22 cellular contexts compared by ENCODE assay signal in the genomic region with DNA sequence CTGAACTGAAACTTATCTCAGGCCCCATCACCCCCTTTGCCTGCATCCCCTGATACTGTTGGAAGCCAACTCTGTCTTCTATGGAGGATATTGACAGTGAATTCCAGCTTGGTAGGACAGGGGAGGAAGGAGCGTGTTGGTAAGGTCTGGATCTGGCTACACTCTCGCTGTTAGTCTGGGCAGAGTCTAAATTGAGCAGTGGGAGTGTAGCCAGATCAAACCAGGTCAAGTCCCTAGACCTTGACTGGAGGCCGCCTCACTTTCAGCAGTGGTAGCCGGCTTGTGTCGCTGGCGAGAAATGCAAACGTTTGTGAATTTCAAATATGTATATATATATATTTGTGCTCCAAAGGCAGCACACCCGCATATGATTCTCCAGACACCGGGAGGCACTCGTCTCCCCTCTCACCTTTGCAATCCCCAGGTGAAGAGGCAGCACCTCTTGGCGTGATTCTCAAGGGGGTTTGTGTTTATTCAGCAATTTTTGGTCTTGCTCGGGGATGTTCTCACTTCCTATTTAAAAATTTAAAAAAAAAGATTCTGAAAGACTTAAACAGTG. TPM values are rescaled to one million over a fixed set of nuclear protein-coding genes. Genes with fewer than 3 reads are reported as not detected.
DNase-seq lines count a peak whose midpoint lies in the region; ATAC-seq and TF ChIP-seq lines count a peak whose summit lies in the region.
"Had no signal": no experiment of that assay in that cellular context is flagged by ENCODE, and none has a peak within 500 bp of the region (broad histone marks: within the 10 kb centered on the region; RNA-seq: fewer than 3 reads in every experiment).

No MANE protein-coding gene starts in this region.

- ATAC-seq in left cardiac atrium (no peak), right lobe of liver (peak; percentile 83 to 94 (median 90)), GM18502 (IDR thresholded peaks at IDR 0.05; ENCODE audit: poor library complexity, unreplicated experiment) (no peak)

- H3K9me3 ChIP-seq in adrenal gland (replicated peaks in 1 of 3) (no peaks in the 10 kb centered on the region), right lobe of liver (no peaks in the 10 kb centered on the region), prostate gland (no peaks in the 10 kb centered on the region)

- intact Hi-C loops in cardiac septum (cut with DNase I) (no loop called here), left cardiac atrium (cut with DNase I) (loop anchor here in 1 of 2 donors (5.0 kb wide), 1 partner anchor 334 kb away; no protein-coding TSS in a partner anchor), adrenal gland (cut with DNase I) (no loop called here), right lobe of liver (cut with DNase I) (no loop called here), prostate gland (cut with DNase I) (no loop called here)

- H3K4me1 ChIP-seq in adrenal gland (replicated peaks in 1 of 2) (no peaks in the 10 kb centered on the region), right lobe of liver (peaks cover 0 to 16% (median 6%) of the 10 kb centered on the region in 4 donors), prostate gland (replicated peaks) (no peaks in the 10 kb centered on the region)

- H3K27ac ChIP-seq in adrenal gland (no peak overlapping the region), right lobe of liver (peak overlapping the region; percentile 13 to 38 (median 22)), prostate gland (no peak overlapping the region)
- H3K27ac ChIP-seq: HL-60, RWPE1, SK-N-MC had no signal

- no peak for TF ChIP-seq POLR2A in adrenal gland (IDR thresholded peaks at IDR 0.05)
- no peak for TF ChIP-seq POLR2A in right lobe of liver (IDR thresholded peaks at IDR 0.05)
- TF ChIP-seq POLR2A in prostate gland (IDR thresholded peaks at IDR 0.05) = no peak

- H3K27me3 ChIP-seq in adrenal gland (no peaks in the 10 kb centered on the region), right lobe of liver (no peaks in the 10 kb centered on the region), prostate gland (replicated peaks; ENCODE audit: insufficient read depth) (no peaks in the 10 kb centered on the region)

- H3K36me3 ChIP-seq in adrenal gland (replicated peaks in 1 of 2) (no peaks in the 10 kb centered on the region), right lobe of liver (no peaks in the 10 kb centered on the region), prostate gland (no peaks in the 10 kb centered on the region)

- WGBS in adrenal gland, 4 donors = 45 to 51% (median 48%) methylated on average over 12 of the region's 12 CpGs
- 39% methylated on average over 4 of the region's 12 CpGs for WGBS in right lobe of liver (ENCODE audit: insufficient coverage, low coverage, low lambda C conversion rate, missing lambda C conversion rate)
- 90% methylated on average over 12 of the region's 12 CpGs for WGBS in prostate gland

- TF ChIP-seq CTCF in adrenal gland (IDR thresholded peaks at IDR 0.05) (no peak), right lobe of liver (IDR thresholded peaks at IDR 0.05) (no peak), prostate gland (IDR thresholded peaks at IDR 0.05) (no peak)

- DNase-seq in cardiac septum (ENCODE audit: low spot score) (peak; percentile 12), left cardiac atrium (no peak), adrenal gland (peak in 4 of 7 donors; percentile 46 to 63 (median 50)), right lobe of liver (peak in 2 of 3 donors; percentile 44 to 82), prostate gland (ENCODE audit: low spot score) (no peak), NCI-H524 treated with DMSO at 0.1 percent for 48 hours (lab: John Stamatoyannopoulos, UW) (no peak)
- DNase-seq: Calu3; DMS153; DND-41; KBM-7; NCI-H1105 treated with DMSO at 0.1 percent for 48 hours; NCI-H146; NCI-H2029; NCI-H446; NCI-H526; NCI-H82; NK-92 treated with Interleukin-12 subunit alpha and Interleukin-12 subunit beta, amount 100 ng/mL, for 24 hours; SIG-M5 had no signal

- H3K4me3 ChIP-seq in adrenal gland (no peak overlapping the region), right lobe of liver (no peak overlapping the region), prostate gland (no peak overlapping the region)
- H3K4me3 ChIP-seq: SK-N-MC had no signal

RNA-seq across cellular contexts. Expression of a gene that starts 26.7 kb away (rescaled TPM):
- total RNA-seq in cardiac septum (31.2 TPM), left cardiac atrium (10 to 100 TPM; 53.8 to 63.3 TPM), adrenal gland (100 to 1,000 TPM in 3 of 8 donors, 10 to 100 TPM in 5; 53.1 to 904 (median 85.3) TPM), right lobe of liver (100 to 1,000 TPM in 4 of 6 experiments, 10 to 100 TPM in 2; 42.0 to 320 (median 126) TPM), prostate gland (10 to 100 TPM; 29.5 to 93.9 TPM)
- polyA plus RNA-seq in adrenal gland = 100 to 1,000 TPM in 1 of 3 donors, 10 to 100 TPM in 2; 31.8 to 690 (median 56.3) TPM

RNA-seq across cellular contexts. Expression of a gene that starts 31.5 kb away (rescaled TPM):
- 22.0 TPM for total RNA-seq in cardiac septum
- total RNA-seq in left cardiac atrium = 10 to 100 TPM; 25.9 to 26.7 TPM
- total RNA-seq in adrenal gland = 10 to 100 TPM; 42.2 to 77.4 (median 55.9) TPM
- polyA plus RNA-seq in adrenal gland = 100 to 1,000 TPM in 2 of 3 donors, 10 to 100 TPM in 1; 37.1 to 128 (median 114) TPM
- total RNA-seq in right lobe of liver = 10 to 100 TPM; 26.4 to 54.7 (median 35.4) TPM
- total RNA-seq in prostate gland = 10 to 100 TPM; 56.6 to 80.2 TPM

Comparison
In these comparisons a context has a peak if more than half of its experiments do, and no peak if none do; other contexts are left out.
1. DNase-seq: peak in cardiac septum (single experiment), adrenal gland (4 of 7) and right lobe of liver (2 of 3); none in left cardiac atrium (single experiment), prostate gland (single experiment) and NCI-H524 treated with DMSO at 0.1 percent for 48 hours (single experiment).
2. ATAC-seq: peak in right lobe of liver (4 of 4); none in left cardiac atrium (0 of 2) and GM18502 (single experiment).
3. H3K27ac ChIP-seq: peak in right lobe of liver (3 of 3); none in adrenal gland (0 of 5) and prostate gland (0 of 2).